22 cellular contexts compared by ENCODE assay signal in the genomic region with DNA sequence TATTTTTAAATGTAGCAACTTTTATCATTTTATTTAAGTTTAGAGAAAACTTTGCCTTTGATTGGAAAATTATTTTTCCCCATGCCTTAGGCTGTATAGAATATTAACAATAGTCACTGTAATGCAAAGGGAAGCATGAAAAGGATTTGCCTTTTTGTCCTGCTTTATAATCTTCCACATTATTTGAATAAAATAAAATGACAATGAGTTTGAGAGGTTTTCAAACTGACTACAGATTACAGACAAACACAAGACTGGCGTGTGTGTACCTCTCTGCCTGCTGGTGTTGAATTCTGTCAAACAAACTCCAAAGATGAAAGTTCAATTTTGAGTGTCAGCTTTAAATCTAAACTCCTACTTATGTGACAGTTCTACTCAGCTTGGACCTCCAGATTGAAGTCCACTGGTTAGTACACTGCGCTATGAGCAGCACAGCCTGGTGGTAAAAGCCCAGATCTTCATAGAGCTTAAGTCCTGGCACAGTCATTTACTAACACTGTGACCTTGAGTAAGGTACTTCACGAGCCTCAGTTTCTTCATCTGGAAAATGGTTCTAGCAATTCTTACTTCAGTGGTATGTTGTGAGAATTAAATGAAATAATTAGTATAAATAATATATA.
"Had no signal": no experiment of that assay in that cellular context is flagged by ENCODE, and none has a peak within 500 bp of the region (broad histone marks: within the 10 kb centered on the region; RNA-seq: fewer than 3 reads in every experiment).

No MANE protein-coding gene starts in this region.

- ATAC-seq: activated T-cell treated with anti-CD3 and anti-CD28 coated beads, Interleukin-2, amount 50 U/mL, for 4 hours; foreskin keratinocyte; left lung; stimulated activated naive CD8-positive, alpha-beta T cell treated with anti-CD3 and anti-CD28 coated beads, Interleukin-15, Interleukin-2, amounts not matched to agents 100 U/mL and 50 U/mL, for 24 hours; T-cell had no signal

- H3K36me3 ChIP-seq: left lung, tibial artery, vagina had no signal

- H3K9me3 ChIP-seq: left lung, tibial artery, vagina had no signal

- H3K4me3 ChIP-seq: left lung, tibial artery, vagina had no signal

- FAIRE-seq: astrocyte, bronchial epithelial cell had no signal

- H3K4me1 ChIP-seq: foreskin keratinocyte, left lung, tibial artery, vagina had no signal

- DNase-seq: activated CD4-positive, alpha-beta T cell treated with anti-CD3 and anti-CD28 coated beads, Interleukin-2, amount 10 ng/mL, durations not matched to agents 7 days and 5 days; activated CD8-positive, alpha-beta memory T cell treated with anti-CD3 and anti-CD28 coated beads, Interleukin-2, amount 50 U/mL, for 4 hours; activated naive CD4-positive, alpha-beta T cell treated with anti-CD3 and anti-CD28 coated beads, Interleukin-2, amount 50 U/mL, for 16 hours; activated T-cell treated with anti-CD3 and anti-CD28 coated beads, Interleukin-2, amount 50 U/mL, for 4 hours; cerebellar nuclear complex; effector CD4-positive, alpha-beta T cell; foreskin keratinocyte; glutamatergic neuron; hypothalamus; islet precursor cell; left lung; mammary epithelial cell; occipital lobe; posterior cingulate gyrus; retina; stimulated activated naive CD8-positive, alpha-beta T cell treated with anti-CD3 and anti-CD28 coated beads, Interleukin-15, Interleukin-2, amounts not matched to agents 100 U/mL and 50 U/mL, for 24 hours; substantia nigra; T-cell; tibial artery had no signal

- H3K27ac ChIP-seq: foreskin keratinocyte, left lung, tibial artery, vagina had no signal

- H3K27me3 ChIP-seq: foreskin keratinocyte, left lung, tibial artery, vagina had no signal
